8 cellular contexts compared by ENCODE assay signal in the genomic region with DNA sequence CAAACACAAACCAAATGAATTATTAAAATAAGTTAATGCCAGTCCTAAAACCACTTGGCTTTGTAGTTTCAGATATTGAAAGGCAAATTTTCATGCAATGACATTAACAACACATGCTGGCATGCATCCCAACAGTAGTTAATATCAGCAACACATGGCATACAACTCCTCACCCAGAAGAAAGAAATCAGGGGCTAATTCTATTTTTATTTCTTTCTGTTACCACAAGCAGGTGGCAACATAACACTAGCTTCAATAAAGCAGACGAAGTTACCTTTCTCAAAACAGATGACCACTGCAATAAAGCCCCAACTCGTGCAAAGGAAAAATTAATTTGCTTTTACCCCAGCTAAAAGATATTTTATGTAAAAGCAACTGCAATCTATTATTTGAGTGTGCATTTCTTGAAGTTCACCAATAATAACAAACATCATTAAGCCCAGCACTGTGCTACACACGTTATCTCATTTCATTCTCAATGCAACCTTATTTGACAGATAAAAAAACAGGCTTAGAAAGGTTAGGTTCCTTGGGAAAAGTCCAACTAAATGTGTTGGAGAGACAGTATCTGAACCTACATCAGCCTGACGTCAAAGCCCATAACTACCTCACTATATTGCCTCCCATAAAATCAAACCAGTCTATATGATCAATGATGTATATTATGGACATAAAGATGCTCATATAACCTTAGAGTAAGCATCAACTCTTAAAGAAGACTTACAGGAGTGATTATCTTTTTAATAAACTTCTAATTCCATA. TPM values are rescaled to one million over a fixed set of nuclear protein-coding genes. Genes with fewer than 3 reads are reported as not detected.
DNase-seq lines count a peak whose midpoint lies in the region; ATAC-seq and TF ChIP-seq lines count a peak whose summit lies in the region.

No MANE protein-coding gene starts in this region.

- H3K27ac Mint-ChIP-seq in neural crest cell (ENCODE audit: unreplicated experiment) = no peak overlapping the region

- no peak for TF ChIP-seq CTCF in colonic mucosa (IDR thresholded peaks at IDR 0.05)
- TF ChIP-seq CTCF in neural crest cell (conservative IDR thresholded peaks at IDR 0.05) = no peak

- peak overlapping the region; percentile 61 for H3K4me3 Mint-ChIP-seq in neural crest cell

- no peak for ATAC-seq in GM21360 (IDR thresholded peaks at IDR 0.05; ENCODE audit: unreplicated experiment)

- H3K27me3 ChIP-seq in Karpas-422 (ENCODE audit: low read length) = no peaks in the 10 kb centered on the region
- no peaks in the 10 kb centered on the region for H3K27me3 ChIP-seq in colonic mucosa

- peak overlapping the region; percentile 10; the same call in 1 of the 2 replicates for H3K27ac ChIP-seq in Karpas-422 (ENCODE audit: low read length)
- no peak overlapping the region for H3K27ac ChIP-seq in colonic mucosa

- peaks cover 57% of the 10 kb centered on the region for H3K4me1 Mint-ChIP-seq in neural crest cell

- H3K9ac ChIP-seq in Karpas-422 (ENCODE audit: low read length) = peak overlapping the region; percentile 89
- no peak overlapping the region for H3K9ac ChIP-seq in colonic mucosa (ENCODE audit: low read depth in 2 of 2, low read length in 2 of 2)

- intact Hi-C loops in colonic mucosa (cut with DNase I) = loop anchor here (5.0 kb wide), 1 partner anchor 120 kb away; the partner anchor contains the start of gene NGLY1

- H3K4me1 ChIP-seq in Karpas-422 (ENCODE audit: low read length) (peaks cover 50% of the 10 kb centered on the region), colonic mucosa (no peaks in the 10 kb centered on the region)

- no peaks in the 10 kb centered on the region for H3K9me3 Mint-ChIP-seq in neural crest cell

- peak overlapping the region; percentile 83 for H3K4me2 ChIP-seq in Karpas-422 (ENCODE audit: low read depth, low read length, poor library complexity, severe bottlenecking)

- H3K27me3 Mint-ChIP-seq in neural crest cell (ENCODE audit: low read depth) = no peaks in the 10 kb centered on the region

- H3K9me2 ChIP-seq in Karpas-422 (replicated peaks; ENCODE audit: insufficient read depth, low read length) = no peaks in the 10 kb centered on the region

- H3K4me3 ChIP-seq in Karpas-422 (ENCODE audit: low read length) (peak overlapping the region; percentile 83), colonic mucosa (peak overlapping the region; percentile 72)

- H3K9me3 ChIP-seq in Karpas-422 (ENCODE audit: low read length) (no peaks in the 10 kb centered on the region), colonic mucosa (no peaks in the 10 kb centered on the region)

- in situ Hi-C loops in G401 (cut with HindIII; ENCODE audit: low sequenced_read_pairs) = no loop called here

- DNase-seq in G401 (ENCODE audit: low spot score) (peak; percentile 41), Karpas-422 (peak; percentile 45), colonic mucosa (no peak), neural crest cell (ENCODE audit: low read depth, low spot score) (no peak), NCI-H524 treated with DMSO at 0.1 percent for 48 hours (lab: John Stamatoyannopoulos, UW) (no peak), ecto neural progenitor cell (ENCODE audit: low spot score) (no peak)
- DNase-seq in stimulated activated CD4-positive, alpha-beta T cell treated with anti-CD3 and anti-CD28 coated beads, Interleukin-2, amount 100 ng/mL, for 48 hours = no peak

- H3K36me3 Mint-ChIP-seq in neural crest cell (ENCODE audit: low read depth) = peaks cover 4% of the 10 kb centered on the region

- peaks cover 18% of the 10 kb centered on the region for H4K20me1 ChIP-seq in Karpas-422 (ENCODE audit: insufficient read depth, low read depth, low read length)

- H3K36me3 ChIP-seq in Karpas-422 (ENCODE audit: insufficient read depth, low read length) (peaks cover 19% of the 10 kb centered on the region), colonic mucosa (no peaks in the 10 kb centered on the region)

- H3K79me2 ChIP-seq in Karpas-422 (ENCODE audit: low read length) = peaks cover 70% of the 10 kb centered on the region

- H2AFZ ChIP-seq in Karpas-422 (ENCODE audit: low read length) = no peak overlapping the region

RNA-seq across cellular contexts. Expression of gene TOP2B, which starts 2.8 kb away (rescaled TPM):
- 63.3 and 122 TPM in 2 replicates for total RNA-seq in G401 (2014; rRNA removed; shearing (Covaris generic))
- total RNA-seq in Karpas-422 (2014; rRNA removed; shearing (Covaris generic); ENCODE audit: low replicate concordance) = 132 and 155 TPM in 2 replicates
- total RNA-seq in colonic mucosa (100 to 1,000 TPM; 105 TPM), neural crest cell (169 and 170 TPM in 2 replicates)

Comparison
In these comparisons a context has a peak if more than half of its experiments do, and no peak if none do; other contexts are left out.
1. DNase-seq: peak in G401 (single experiment) and Karpas-422 (single experiment); none in colonic mucosa (single experiment), neural crest cell (single experiment), stimulated activated CD4-positive, alpha-beta T cell treated with anti-CD3 and anti-CD28 coated beads, Interleukin-2, amount 100 ng/mL, for 48 hours (0 of 2), NCI-H524 treated with DMSO at 0.1 percent for 48 hours (single experiment) and ecto neural progenitor cell (single experiment).